ENCODE assay signal across 10 cellular contexts in genomic region chr14:94175403-94176146, GRCh38. TPM values are rescaled to one million over a fixed set of nuclear protein-coding genes. Genes with fewer than 3 reads are reported as not detected.
A peak's percentile ranks its signal among the peaks of the same experiment; 100 is the strongest.
DNase-seq lines count a peak whose midpoint lies in the region; ATAC-seq, FAIRE-seq and TF ChIP-seq lines count a peak whose summit lies in the region.
"Had no signal": no experiment of that assay in that cellular context is flagged by ENCODE, and none has a peak within 500 bp of the region (broad histone marks: within the 10 kb centered on the region; RNA-seq: fewer than 3 reads in every experiment).

No MANE protein-coding gene starts in this region.

- H3K27me3 ChIP-seq in endocrine pancreas (ENCODE audit: control insufficient read depth, insufficient read depth, low read length), result no peaks in the 10 kb centered on the region

- FAIRE-seq in D721Med (lab: Jason Lieb, UNC), result peak; percentile 38

- H3K4me1 ChIP-seq in endocrine pancreas (ENCODE audit: control insufficient read depth, insufficient read depth, low read length), result peaks cover 13% of the 10 kb centered on the region

- ATAC-seq in HG03159 (IDR thresholded peaks at IDR 0.05; ENCODE audit: unreplicated experiment) (no peak), GM21423 (IDR thresholded peaks at IDR 0.05; ENCODE audit: unreplicated experiment) (no peak)

- H3K36me3 Mint-ChIP-seq in osteocyte (ENCODE audit: unreplicated experiment), result no peaks in the 10 kb centered on the region

- H3K4me3 ChIP-seq in endocrine pancreas (ENCODE audit: control insufficient read depth, insufficient read depth, low read length), result peak overlapping the region; percentile 79

- TF ChIP-seq CTCF in D721Med (IDR thresholded peaks at IDR 0.05; ENCODE audit: insufficient read depth, missing control alignments) (no peak), osteocyte (IDR thresholded peaks at IDR 0.05) (no peak)

- no peaks in the 10 kb centered on the region for H3K9me3 ChIP-seq in endocrine pancreas (ENCODE audit: control insufficient read depth, low read length)

- no peaks in the 10 kb centered on the region for H3K9me3 Mint-ChIP-seq in osteocyte (ENCODE audit: unreplicated experiment)

- H3K27ac Mint-ChIP-seq in osteocyte (ENCODE audit: unreplicated experiment), result no peak overlapping the region

- no peaks in the 10 kb centered on the region for H3K36me3 ChIP-seq in endocrine pancreas (ENCODE audit: control insufficient read depth, insufficient read depth, low read length)

- H3K27me3 Mint-ChIP-seq in osteocyte (ENCODE audit: unreplicated experiment), result peaks cover 84% of the 10 kb centered on the region

- peaks cover 13% of the 10 kb centered on the region for H3K4me1 Mint-ChIP-seq in osteocyte (ENCODE audit: unreplicated experiment)

- H3K4me3 Mint-ChIP-seq in osteocyte (ENCODE audit: unreplicated experiment), result peak overlapping the region; percentile 65

- DNase-seq in D721Med (ENCODE audit: insufficient read length, low spot score) (no peak), NCI-H748 (lab: John Stamatoyannopoulos, UW; ENCODE audit: unreplicated experiment) (peak; percentile 69), osteocyte (ENCODE audit: extremely low spot score, unreplicated experiment) (no peak), occipital lobe (lab: John Stamatoyannopoulos, UW) (no peak), ureter (ENCODE audit: low spot score) (no peak)

- H3K9ac ChIP-seq in endocrine pancreas (ENCODE audit: control insufficient read depth, insufficient read depth, low read length), result peak overlapping the region; percentile 81

RNA-seq across cellular contexts. Expression of gene PPP4R4, which starts 1.5 kb away (rescaled TPM):
- total RNA-seq in osteocyte (not detected in 2 replicates), occipital lobe (0.31 TPM), ureter (0.60 TPM)
- total RNA-seq: dermis microvascular lymphatic vessel endothelial cell, pulmonary artery endothelial cell had no signal

RNA-seq across cellular contexts. Expression of gene IFI27L2, which starts 46.2 kb away (rescaled TPM):
- total RNA-seq in osteocyte (42.5 and 44.7 TPM in 2 replicates), occipital lobe (8.9 TPM), ureter (29.1 TPM)
